23 cellular contexts compared by ENCODE assay signal in the genomic region with DNA sequence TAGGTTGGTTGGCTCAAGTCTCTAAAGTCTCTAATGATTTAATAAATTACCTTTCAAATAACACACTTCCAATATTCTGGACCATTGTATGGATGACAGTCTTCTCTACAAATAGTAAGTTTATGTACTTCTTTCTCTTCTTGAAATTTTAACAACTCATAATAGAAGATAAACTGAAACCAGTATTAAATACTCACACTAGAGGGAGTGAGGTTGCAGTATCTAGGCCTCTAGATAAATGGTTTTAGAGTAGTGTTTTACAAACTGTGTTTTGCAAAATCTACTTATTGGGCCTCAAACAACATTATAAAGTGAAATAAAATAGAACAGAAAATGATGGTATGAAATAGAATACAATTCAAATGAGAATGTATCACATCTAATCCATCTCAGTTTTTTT.
DNase-seq lines count a peak whose midpoint lies in the region; ATAC-seq and TF ChIP-seq lines count a peak whose summit lies in the region.
"Had no signal": no experiment of that assay in that cellular context is flagged by ENCODE, and none has a peak within 500 bp of the region (broad histone marks: within the 10 kb centered on the region; RNA-seq: fewer than 3 reads in every experiment).

No MANE protein-coding gene starts in this region.

- no peak overlapping the region for H3K4me3 ChIP-seq in A673 (ENCODE audit: low read depth, low read length, poor library complexity, severe bottlenecking)
- H3K4me3 ChIP-seq: dorsolateral prefrontal cortex, gastroesophageal sphincter, SK-N-MC had no signal

- H3K36me3 ChIP-seq in A673 (ENCODE audit: insufficient read depth, low read length, poor library complexity, severe bottlenecking), result no peaks in the 10 kb centered on the region
- H3K36me3 ChIP-seq: brain microvascular endothelial cell, gastroesophageal sphincter had no signal

- H3K27me3 ChIP-seq in A673 (replicated peaks; ENCODE audit: insufficient read depth, low read depth, low read length, poor library complexity), result no peaks in the 10 kb centered on the region
- H3K27me3 ChIP-seq: brain microvascular endothelial cell, dorsolateral prefrontal cortex, gastroesophageal sphincter had no signal

- no peak overlapping the region for H3K4me3 Mint-ChIP-seq in chondrocyte (ENCODE audit: unreplicated experiment)
- H3K4me3 Mint-ChIP-seq: H9; naive thymus-derived CD8-positive, alpha-beta T cell; stimulated activated naive CD8-positive, alpha-beta T cell treated with anti-CD3 and anti-CD28 coated beads, Interleukin-15, Interleukin-2, amounts not matched to agents 100 ng/mL and 50 ng/mL, for 24 hours had no signal

- no TSS peak for BruUV-seq in A673 (replicated peaks; lab: Mats Ljungman, UMichigan)

- no peak for ATAC-seq in HG03432 (IDR thresholded peaks at IDR 0.05; ENCODE audit: unreplicated experiment)
- ATAC-seq in GM21381 (IDR thresholded peaks at IDR 0.05; ENCODE audit: unreplicated experiment), result no peak
- ATAC-seq: gastroesophageal sphincter; naive thymus-derived CD8-positive, alpha-beta T cell had no signal

- peaks cover 5% of the 10 kb centered on the region for H3K9me3 Mint-ChIP-seq in chondrocyte (ENCODE audit: low read depth)
- H3K9me3 Mint-ChIP-seq: H9 had no signal

- no peaks in the 10 kb centered on the region for H3K9me3 ChIP-seq in A673 (ENCODE audit: low read depth, low read length, poor library complexity, severe bottlenecking)
- H3K9me3 ChIP-seq: Caco-2, gastroesophageal sphincter had no signal

- peaks cover 10% of the 10 kb centered on the region for H3K27me3 Mint-ChIP-seq in chondrocyte (ENCODE audit: low read depth)
- H3K27me3 Mint-ChIP-seq: naive thymus-derived CD8-positive, alpha-beta T cell; stimulated activated naive CD8-positive, alpha-beta T cell treated with anti-CD3 and anti-CD28 coated beads, Interleukin-15, Interleukin-2, amounts not matched to agents 100 ng/mL and 50 ng/mL, for 24 hours had no signal

- H3K36me3 Mint-ChIP-seq in chondrocyte (ENCODE audit: low read depth), result no peaks in the 10 kb centered on the region
- H3K36me3 Mint-ChIP-seq: naive thymus-derived CD8-positive, alpha-beta T cell had no signal

- peak; percentile 51 for TF ChIP-seq CTCF in A673 (conservative IDR thresholded peaks at IDR 0.05; ENCODE audit: low read depth, low read length)
- peak; percentile 59 for TF ChIP-seq CTCF in chondrocyte (IDR thresholded peaks at IDR 0.05)

- intact Hi-C loops in A673 (cut with micrococcal nuclease; ENCODE audit: unreplicated experiment), result no loop called here

- no peak overlapping the region for H3K27ac Mint-ChIP-seq in chondrocyte (ENCODE audit: unreplicated experiment)
- H3K27ac Mint-ChIP-seq: activated T-helper 2 cell treated with anti-CD3 and anti-CD28 coated beads, Interferon-gamma antibody, Interleukin-2, Interleukin-4, amounts not matched to agents 10 μg/mL and 5 μg/mL and 100 μg/mL, durations not matched to agents 14 hours and 24 hours and 36 hours; H9; naive thymus-derived CD8-positive, alpha-beta T cell; stimulated activated naive CD8-positive, alpha-beta T cell treated with anti-CD3 and anti-CD28 coated beads, Interleukin-15, Interleukin-2, amounts not matched to agents 100 ng/mL and 50 ng/mL, for 24 hours had no signal

- peak; percentile 26 for DNase-seq in A673 (ENCODE audit: low spot score)
- peak; percentile 15 for DNase-seq in ELR (ENCODE audit: low read depth)
- DNase-seq in NCI-H69 (lab: John Stamatoyannopoulos, UW), result peak; percentile 4
- no peak for DNase-seq in chondrocyte (ENCODE audit: low spot score)
- DNase-seq in NCI-H2171 treated with DMSO at 0.1 percent for 48 hours (lab: John Stamatoyannopoulos, UW), result no peak
- DNase-seq in NCI-H510A treated with DMSO at 0.1 percent for 48 hours (lab: John Stamatoyannopoulos, UW), result no peak
- DNase-seq: brain microvascular endothelial cell; Caco-2; dorsolateral prefrontal cortex; H9; kidney glomerular epithelial cell; naive thymus-derived CD8-positive, alpha-beta T cell; NCI-H1105; NCI-H774; stimulated activated CD4-positive, alpha-beta T cell treated with anti-CD3 and anti-CD28 coated beads, Interleukin-2, amount 100 ng/mL, for 24 hours; T1000; trophoblast cell had no signal

- CTCF ChIA-PET in A673 (lab: Charles Lee), result no interaction called here

- POLR2A ChIA-PET in A673 (lab: Charles Lee; ENCODE audit: low non-redundant PET), result no interaction called here

- H3K27ac ChIP-seq in A673 (ENCODE audit: low read depth, low read length, poor library complexity, severe bottlenecking), result no peak overlapping the region
- H3K27ac ChIP-seq: brain microvascular endothelial cell, dorsolateral prefrontal cortex, gastroesophageal sphincter, SK-N-MC had no signal

- H3K4me1 Mint-ChIP-seq in chondrocyte (ENCODE audit: low read depth), result no peaks in the 10 kb centered on the region
- H3K4me1 Mint-ChIP-seq: H9; naive thymus-derived CD8-positive, alpha-beta T cell had no signal

- H3K4me1 ChIP-seq in A673 (ENCODE audit: insufficient read depth, low read length, poor library complexity, severe bottlenecking), result no peaks in the 10 kb centered on the region
- H3K4me1 ChIP-seq: Caco-2, gastroesophageal sphincter had no signal

Comparison
In these comparisons a context has a peak if more than half of its experiments do, and no peak if none do; other contexts are left out.
1. DNase-seq: peak in A673 (single experiment), ELR (single experiment) and NCI-H69 (single experiment); none in chondrocyte (single experiment), NCI-H2171 treated with DMSO at 0.1 percent for 48 hours (single experiment) and NCI-H510A treated with DMSO at 0.1 percent for 48 hours (single experiment).